17 cellular contexts compared by ENCODE assay signal in genomic region chr7:3033136-3033535, GRCh38. TPM values are rescaled to one million over a fixed set of nuclear protein-coding genes. Genes with fewer than 3 reads are reported as not detected.
DNase-seq lines count a peak whose midpoint lies in the region; ATAC-seq and TF ChIP-seq lines count a peak whose summit lies in the region.
"Had no signal": no experiment of that assay in that cellular context is flagged by ENCODE, and none has a peak within 500 bp of the region (broad histone marks: within the 10 kb centered on the region; RNA-seq: fewer than 3 reads in every experiment).

No MANE protein-coding gene starts in this region.

- DNase-seq in stimulated activated naive CD8-positive, alpha-beta T cell treated with anti-CD3 and anti-CD28 coated beads, Interleukin-15, Interleukin-2, amounts not matched to agents 100 U/mL and 50 U/mL, for 24 hours, result no peak
- DNase-seq in WTC11 (ENCODE audit: low spot score) (no peak), thyroid gland (no peak)
- DNase-seq: activated CD4-positive, alpha-beta T cell treated with anti-CD3 and anti-CD28 coated beads for 1 hour; activated CD8-positive, alpha-beta memory T cell treated with anti-CD3 and anti-CD28 coated beads, Interleukin-2, amount 10 ng/mL, durations not matched to agents 7 days and 5 days; HFFc6; KG1; NCI-H446; PC-3; SHP77; testis had no signal

- peaks cover 69% of the 10 kb centered on the region for H3K4me1 Mint-ChIP-seq in stimulated activated naive CD8-positive, alpha-beta T cell treated with anti-CD3 and anti-CD28 coated beads, Interleukin-15, Interleukin-2, amounts not matched to agents 100 ng/mL and 50 ng/mL, for 24 hours (ENCODE audit: low read depth)
- peaks cover 12% of the 10 kb centered on the region for H3K4me1 Mint-ChIP-seq in WTC11

- intact Hi-C loops in thyroid gland (cut with DNase I), result no loop called here

- peak overlapping the region; percentile 85 for H3K27ac Mint-ChIP-seq in stimulated activated naive CD8-positive, alpha-beta T cell treated with anti-CD3 and anti-CD28 coated beads, Interleukin-15, Interleukin-2, amounts not matched to agents 100 ng/mL and 50 ng/mL, for 24 hours
- peak overlapping the region; percentile 7; the same call in 1 of the 2 replicates for H3K27ac Mint-ChIP-seq in WTC11
- H3K27ac Mint-ChIP-seq: activated CD8-positive, alpha-beta memory T cell treated with anti-CD3 and anti-CD28 coated beads, Interleukin-2, amount 10 ng/mL, durations not matched to agents 7 days and 5 days; HFFc6; progenitor cell of endocrine pancreas had no signal

- peaks cover 6% of the 10 kb centered on the region for H3K4me1 ChIP-seq in endocrine pancreas (ENCODE audit: control insufficient read depth, insufficient read depth, low read length)
- H3K4me1 ChIP-seq in thyroid gland, result no peaks in the 10 kb centered on the region
- H3K4me1 ChIP-seq: testis had no signal

- no peaks in the 10 kb centered on the region for H3K9me3 ChIP-seq in endocrine pancreas (ENCODE audit: control insufficient read depth, low read length)
- no peaks in the 10 kb centered on the region for H3K9me3 ChIP-seq in thyroid gland
- H3K9me3 ChIP-seq: testis had no signal

- no peak overlapping the region for H3K4me3 Mint-ChIP-seq in stimulated activated naive CD8-positive, alpha-beta T cell treated with anti-CD3 and anti-CD28 coated beads, Interleukin-15, Interleukin-2, amounts not matched to agents 100 ng/mL and 50 ng/mL, for 24 hours
- no peak overlapping the region for H3K4me3 Mint-ChIP-seq in WTC11
- H3K4me3 Mint-ChIP-seq: activated CD8-positive, alpha-beta memory T cell treated with anti-CD3 and anti-CD28 coated beads, Interleukin-2, amount 10 ng/mL, durations not matched to agents 7 days and 5 days; HFFc6 had no signal

- no peaks in the 10 kb centered on the region for H3K27me3 Mint-ChIP-seq in stimulated activated naive CD8-positive, alpha-beta T cell treated with anti-CD3 and anti-CD28 coated beads, Interleukin-15, Interleukin-2, amounts not matched to agents 100 ng/mL and 50 ng/mL, for 24 hours
- H3K27me3 Mint-ChIP-seq in WTC11 (ENCODE audit: low read depth), result no peaks in the 10 kb centered on the region
- H3K27me3 Mint-ChIP-seq: activated CD8-positive, alpha-beta memory T cell treated with anti-CD3 and anti-CD28 coated beads, Interleukin-2, amount 10 ng/mL, durations not matched to agents 7 days and 5 days; progenitor cell of endocrine pancreas had no signal

- no peak for ATAC-seq in stimulated activated naive CD8-positive, alpha-beta T cell treated with anti-CD3 and anti-CD28 coated beads, Interleukin-15, Interleukin-2, amounts not matched to agents 100 U/mL and 50 U/mL, for 24 hours
- ATAC-seq in WTC11, result no peak
- no peak for ATAC-seq in GM18519 (IDR thresholded peaks at IDR 0.05; ENCODE audit: low FRiP score, unreplicated experiment)
- ATAC-seq in GM19035 (IDR thresholded peaks at IDR 0.05; ENCODE audit: unreplicated experiment), result no peak
- ATAC-seq: activated CD8-positive, alpha-beta memory T cell treated with anti-CD3 and anti-CD28 coated beads, Interleukin-2, amount 10 ng/mL, durations not matched to agents 7 days and 5 days; PC-3 had no signal

- no peaks in the 10 kb centered on the region for H3K27me3 ChIP-seq in endocrine pancreas (ENCODE audit: control insufficient read depth, insufficient read depth, low read length)
- H3K27me3 ChIP-seq in thyroid gland, result no peaks in the 10 kb centered on the region
- H3K27me3 ChIP-seq: cardiac muscle cell, testis had no signal

- no peak overlapping the region for H3K27ac ChIP-seq in thyroid gland
- H3K27ac ChIP-seq: cardiac muscle cell, testis had no signal

- WGBS in thyroid gland, 2 donors, result 51 to 54% methylated on average over 7 of the region's 7 CpGs

- H3K36me3 ChIP-seq in endocrine pancreas (ENCODE audit: control insufficient read depth, insufficient read depth, low read length), result no peaks in the 10 kb centered on the region
- no peaks in the 10 kb centered on the region for H3K36me3 ChIP-seq in thyroid gland
- H3K36me3 ChIP-seq: cardiac muscle cell had no signal

- H3K9me3 Mint-ChIP-seq in stimulated activated naive CD8-positive, alpha-beta T cell treated with anti-CD3 and anti-CD28 coated beads, Interleukin-15, Interleukin-2, amounts not matched to agents 100 ng/mL and 50 ng/mL, for 24 hours, result no peaks in the 10 kb centered on the region
- H3K9me3 Mint-ChIP-seq in WTC11, result peaks cover 5% of the 10 kb centered on the region

- peaks cover 54% of the 10 kb centered on the region for H3K36me3 Mint-ChIP-seq in stimulated activated naive CD8-positive, alpha-beta T cell treated with anti-CD3 and anti-CD28 coated beads, Interleukin-15, Interleukin-2, amounts not matched to agents 100 ng/mL and 50 ng/mL, for 24 hours (ENCODE audit: low read depth)
- H3K36me3 Mint-ChIP-seq in WTC11, result peaks cover 8% of the 10 kb centered on the region

- H3K9ac ChIP-seq in endocrine pancreas (ENCODE audit: control insufficient read depth, insufficient read depth, low read length), result peak overlapping the region; percentile 10

- POLR2A ChIA-PET in WTC11 (lab: Charles Lee), result no interaction called here

- TF ChIP-seq CTCF in WTC11 (IDR thresholded peaks at IDR 0.05) (no peak), thyroid gland (IDR thresholded peaks at IDR 0.05) (no peak)

- no peak overlapping the region for H3K4me3 ChIP-seq in endocrine pancreas (ENCODE audit: control insufficient read depth, insufficient read depth, low read length)
- H3K4me3 ChIP-seq in thyroid gland (replicated peaks in 1 of 3), result no peak overlapping the region
- H3K4me3 ChIP-seq: cardiac muscle cell, testis had no signal

- TF ChIP-seq POLR2A in thyroid gland (IDR thresholded peaks at IDR 0.05), result no peak

- CTCF ChIA-PET in WTC11 (lab: Charles Lee), result no interaction called here

TF ChIP-seq in WTC11, 78 proteins besides CTCF, POLR2A, EP300 and RAD21:
- TF ChIP-seq MXD4 (CRISPR knock-in tag; IDR thresholded peaks at IDR 0.05; ENCODE audit: borderline replicate concordance), result no peak
- no peak for TF ChIP-seq MAX (CRISPR knock-in tag; IDR thresholded peaks at IDR 0.05)
- TF ChIP-seq CDX4 (CRISPR knock-in tag; IDR thresholded peaks at IDR 0.05; ENCODE audit: borderline replicate concordance), result no peak
- TF ChIP-seq ERG (CRISPR knock-in tag; IDR thresholded peaks at IDR 0.05), result no peak
- no peak for TF ChIP-seq STAT6 (CRISPR knock-in tag; conservative IDR thresholded peaks at IDR 0.05; ENCODE audit: low read depth)
- TF ChIP-seq ESRRA (CRISPR knock-in tag; IDR thresholded peaks at IDR 0.05; ENCODE audit: borderline replicate concordance), result no peak
- no peak for TF ChIP-seq CBFB (CRISPR knock-in tag; IDR thresholded peaks at IDR 0.05; ENCODE audit: low read depth)
- TF ChIP-seq CREB1 (CRISPR knock-in tag; IDR thresholded peaks at IDR 0.05), result no peak
- no peak for TF ChIP-seq ZNF317 (CRISPR knock-in tag; IDR thresholded peaks at IDR 0.05; ENCODE audit: borderline replicate concordance, low read depth)
- TF ChIP-seq GABPB1 (CRISPR knock-in tag; IDR thresholded peaks at IDR 0.05), result no peak
- TF ChIP-seq ATF3 (CRISPR knock-in tag; conservative IDR thresholded peaks at IDR 0.05), result no peak
TF ChIP-seq in WTC11: peak in this region for 0.

RNA-seq across cellular contexts. Expression of gene CARD11, which starts 10.5 kb away (rescaled TPM):
- total RNA-seq in WTC11 (2021) (34.6 to 40.8 TPM (median 35.5 TPM) in 3 replicates), thyroid gland (1 to 10 TPM in 3 of 4 donors, under 1 TPM in 1; 0.45 to 7.7 (median 1.9) TPM)
- total RNA-seq: HFFc6, PC-3 had no signal
